Comparison of ENCODE assay signal across 8 cellular contexts in genomic region chr6:30060982-30061765, GRCh38. TPM values are rescaled to one million over a fixed set of nuclear protein-coding genes. Genes with fewer than 3 reads are reported as not detected.
DNase-seq lines count a peak whose midpoint lies in the region; ATAC-seq and TF ChIP-seq lines count a peak whose summit lies in the region.

A gene with protein sequence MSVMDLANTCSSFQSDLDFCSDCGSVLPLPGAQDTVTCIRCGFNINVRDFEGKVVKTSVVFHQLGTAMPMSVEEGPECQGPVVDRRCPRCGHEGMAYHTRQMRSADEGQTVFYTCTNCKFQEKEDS (plus strand): TSS chr6:30061265. CDS start chr6:30061525, 260 bp downstream.

- no peak for TF ChIP-seq EP300 in suprapubic skin (IDR thresholded peaks at IDR 0.05)

- H3K36me3 Mint-ChIP-seq in HFFc6 (ENCODE audit: low read depth): peaks cover 22% of the 10 kb centered on the region
- H3K36me3 Mint-ChIP-seq in activated naive CD4-positive, alpha-beta T cell treated with anti-CD3 and anti-CD28 coated beads, Interleukin-2, amount 50 U/mL, for 24 hours: peaks cover 21% of the 10 kb centered on the region

- H3K27ac ChIP-seq in suprapubic skin: peak within 1 kb of the TSS; percentile 89

- TF ChIP-seq POLR2A in suprapubic skin (IDR thresholded peaks at IDR 0.05): peak in 1 of 2 donors; percentile 83

- H3K4me3 ChIP-seq in suprapubic skin: peak within 1 kb of the TSS; percentile 85

- peaks cover 12% of the 10 kb centered on the region for H3K36me3 ChIP-seq in suprapubic skin

- DNase-seq in GM03348 (ENCODE audit: low spot score) (peak; percentile 95), HFFc6 (peak; percentile 94), NCI-H1092 (lab: John Stamatoyannopoulos, UW) (peak; percentile 96), germinal center (ENCODE audit: low spot score) (peak; percentile 93), nucleus accumbens (lab: John Stamatoyannopoulos, UW) (peak; percentile 38 to 96 (median 86)), suprapubic skin (ENCODE audit: low spot score in 2 of 2) (peak; percentile 94 to 95)

- peaks cover 44% of the 10 kb centered on the region for H3K4me1 Mint-ChIP-seq in HFFc6 (ENCODE audit: low read depth)
- H3K4me1 Mint-ChIP-seq in activated naive CD4-positive, alpha-beta T cell treated with anti-CD3 and anti-CD28 coated beads, Interleukin-2, amount 50 U/mL, for 24 hours: peaks cover 46% of the 10 kb centered on the region

- peaks cover 33% of the 10 kb centered on the region for H3K4me1 ChIP-seq in suprapubic skin

- H3K4me3 Mint-ChIP-seq in HFFc6: peak within 1 kb of the TSS; percentile 98
- peak within 1 kb of the TSS; percentile 98 for H3K4me3 Mint-ChIP-seq in activated naive CD4-positive, alpha-beta T cell treated with anti-CD3 and anti-CD28 coated beads, Interleukin-2, amount 50 U/mL, for 24 hours

- no peaks in the 10 kb centered on the region for H3K9me3 ChIP-seq in suprapubic skin

- H3K27me3 Mint-ChIP-seq in HFFc6 (ENCODE audit: insufficient read depth): peaks cover 4% of the 10 kb centered on the region
- H3K27me3 Mint-ChIP-seq in activated naive CD4-positive, alpha-beta T cell treated with anti-CD3 and anti-CD28 coated beads, Interleukin-2, amount 50 U/mL, for 24 hours: no peaks in the 10 kb centered on the region

- TF ChIP-seq CTCF in HFFc6 (IDR thresholded peaks at IDR 0.05) (no peak), suprapubic skin (IDR thresholded peaks at IDR 0.05) (no peak)

- no peaks in the 10 kb centered on the region for H3K9me3 Mint-ChIP-seq in HFFc6
- H3K9me3 Mint-ChIP-seq in activated naive CD4-positive, alpha-beta T cell treated with anti-CD3 and anti-CD28 coated beads, Interleukin-2, amount 50 U/mL, for 24 hours: no peaks in the 10 kb centered on the region

- WGBS in suprapubic skin: 0% methylated on average over 47 of the region's 50 CpGs

- peak within 1 kb of the TSS; percentile 95 for H3K27ac Mint-ChIP-seq in HFFc6
- peak within 1 kb of the TSS; percentile 97 for H3K27ac Mint-ChIP-seq in activated naive CD4-positive, alpha-beta T cell treated with anti-CD3 and anti-CD28 coated beads, Interleukin-2, amount 50 U/mL, for 24 hours

- H3K27me3 ChIP-seq in suprapubic skin: no peaks in the 10 kb centered on the region

- peak; percentile 98 for ATAC-seq in SK-N-SH treated with all-trans-retinoic acid at 6 μM for 48 hours

TF ChIP-seq in SK-N-SH treated with all-trans-retinoic acid at 6 μM for 48 hours, 23 proteins besides CTCF, POLR2A, EP300 and RAD21:
- TF ChIP-seq, protein P1, sequence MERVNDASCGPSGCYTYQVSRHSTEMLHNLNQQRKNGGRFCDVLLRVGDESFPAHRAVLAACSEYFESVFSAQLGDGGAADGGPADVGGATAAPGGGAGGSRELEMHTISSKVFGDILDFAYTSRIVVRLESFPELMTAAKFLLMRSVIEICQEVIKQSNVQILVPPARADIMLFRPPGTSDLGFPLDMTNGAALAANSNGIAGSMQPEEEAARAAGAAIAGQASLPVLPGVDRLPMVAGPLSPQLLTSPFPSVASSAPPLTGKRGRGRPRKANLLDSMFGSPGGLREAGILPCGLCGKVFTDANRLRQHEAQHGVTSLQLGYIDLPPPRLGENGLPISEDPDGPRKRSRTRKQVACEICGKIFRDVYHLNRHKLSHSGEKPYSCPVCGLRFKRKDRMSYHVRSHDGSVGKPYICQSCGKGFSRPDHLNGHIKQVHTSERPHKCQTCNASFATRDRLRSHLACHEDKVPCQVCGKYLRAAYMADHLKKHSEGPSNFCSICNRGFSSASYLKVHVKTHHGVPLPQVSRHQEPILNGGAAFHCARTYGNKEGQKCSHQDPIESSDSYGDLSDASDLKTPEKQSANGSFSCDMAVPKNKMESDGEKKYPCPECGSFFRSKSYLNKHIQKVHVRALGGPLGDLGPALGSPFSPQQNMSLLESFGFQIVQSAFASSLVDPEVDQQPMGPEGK (CRISPR knock-in tag; IDR thresholded peaks at IDR 0.05; ENCODE audit: borderline replicate concordance): no peak
- peak; percentile 57; the same call in 1 of the 2 replicates for TF ChIP-seq CSDC2 (CRISPR knock-in tag; IDR thresholded peaks at IDR 0.05)
- no peak for TF ChIP-seq ZNF8 (CRISPR knock-in tag; IDR thresholded peaks at IDR 0.05)
- no peak for TF ChIP-seq TCF4 (CRISPR knock-in tag; IDR thresholded peaks at IDR 0.05; ENCODE audit: borderline replicate concordance)
- no peak for TF ChIP-seq ARNTL (CRISPR knock-in tag; IDR thresholded peaks at IDR 0.05; ENCODE audit: borderline replicate concordance, low read depth)
- TF ChIP-seq ZNF565 (CRISPR knock-in tag; conservative IDR thresholded peaks at IDR 0.05; ENCODE audit: low read depth): 0 out of 2 replicates have a peak, but pooled peaks have one; percentile 44
- TF ChIP-seq ISL1 (CRISPR knock-in tag; IDR thresholded peaks at IDR 0.05): no peak
- no peak for TF ChIP-seq CREB5 (CRISPR knock-in tag; IDR thresholded peaks at IDR 0.05; ENCODE audit: low read depth)
- TF ChIP-seq POU6F1 (CRISPR knock-in tag; IDR thresholded peaks at IDR 0.05; ENCODE audit: borderline replicate concordance, low read depth): no peak
- no peak for TF ChIP-seq BACH2 (CRISPR knock-in tag; IDR thresholded peaks at IDR 0.05; ENCODE audit: borderline replicate concordance)
- no peak for TF ChIP-seq SNAI2 (CRISPR knock-in tag; IDR thresholded peaks at IDR 0.05)
- no peak for TF ChIP-seq TOX (CRISPR knock-in tag; IDR thresholded peaks at IDR 0.05; ENCODE audit: borderline replicate concordance)
- TF ChIP-seq, protein P2, sequence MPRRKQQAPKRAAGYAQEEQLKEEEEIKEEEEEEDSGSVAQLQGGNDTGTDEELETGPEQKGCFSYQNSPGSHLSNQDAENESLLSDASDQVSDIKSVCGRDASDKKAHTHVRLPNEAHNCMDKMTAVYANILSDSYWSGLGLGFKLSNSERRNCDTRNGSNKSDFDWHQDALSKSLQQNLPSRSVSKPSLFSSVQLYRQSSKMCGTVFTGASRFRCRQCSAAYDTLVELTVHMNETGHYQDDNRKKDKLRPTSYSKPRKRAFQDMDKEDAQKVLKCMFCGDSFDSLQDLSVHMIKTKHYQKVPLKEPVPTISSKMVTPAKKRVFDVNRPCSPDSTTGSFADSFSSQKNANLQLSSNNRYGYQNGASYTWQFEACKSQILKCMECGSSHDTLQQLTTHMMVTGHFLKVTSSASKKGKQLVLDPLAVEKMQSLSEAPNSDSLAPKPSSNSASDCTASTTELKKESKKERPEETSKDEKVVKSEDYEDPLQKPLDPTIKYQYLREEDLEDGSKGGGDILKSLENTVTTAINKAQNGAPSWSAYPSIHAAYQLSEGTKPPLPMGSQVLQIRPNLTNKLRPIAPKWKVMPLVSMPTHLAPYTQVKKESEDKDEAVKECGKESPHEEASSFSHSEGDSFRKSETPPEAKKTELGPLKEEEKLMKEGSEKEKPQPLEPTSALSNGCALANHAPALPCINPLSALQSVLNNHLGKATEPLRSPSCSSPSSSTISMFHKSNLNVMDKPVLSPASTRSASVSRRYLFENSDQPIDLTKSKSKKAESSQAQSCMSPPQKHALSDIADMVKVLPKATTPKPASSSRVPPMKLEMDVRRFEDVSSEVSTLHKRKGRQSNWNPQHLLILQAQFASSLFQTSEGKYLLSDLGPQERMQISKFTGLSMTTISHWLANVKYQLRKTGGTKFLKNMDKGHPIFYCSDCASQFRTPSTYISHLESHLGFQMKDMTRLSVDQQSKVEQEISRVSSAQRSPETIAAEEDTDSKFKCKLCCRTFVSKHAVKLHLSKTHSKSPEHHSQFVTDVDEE (CRISPR knock-in tag; IDR thresholded peaks at IDR 0.05): peak; percentile 41; the same call in 1 of the 2 replicates
- TF ChIP-seq ZFP3 (CRISPR knock-in tag; IDR thresholded peaks at IDR 0.05): peak; percentile 72; the same call in 1 of the 2 replicates
- no peak for TF ChIP-seq OSR1 (CRISPR knock-in tag; IDR thresholded peaks at IDR 0.05)

RNA-seq across cellular contexts. Expression of the gene that starts here (rescaled TPM):
- total RNA-seq in HFFc6 (2021; fragmentation: NEBNext Ultra II Directional; extraction: Animal tissue kit (Norgen Biotek cat#: 25700)): 10 to 100 TPM; 18.6 to 28.3 (median 23.9) TPM
- total RNA-seq in suprapubic skin: 10 to 100 TPM; 16.7 to 23.9 (median 21.6) TPM

Comparison
In these comparisons a context has a peak if more than half of its experiments do, and no peak if none do; other contexts are left out.
1. Peak in every context shown above with its lines: DNase-seq, ATAC-seq, H3K4me3 ChIP-seq and H3K27ac ChIP-seq.